Comparison of ENCODE assay signal across 8 cellular contexts in genomic region chr4:6926681-6927478, GRCh38. TPM values are rescaled to one million over a fixed set of nuclear protein-coding genes. Genes with fewer than 3 reads are reported as not detected.
DNase-seq lines count a peak whose midpoint lies in the region; ATAC-seq and TF ChIP-seq lines count a peak whose summit lies in the region.

No MANE protein-coding gene starts in this region.

- no peak for TF ChIP-seq POLR2A in NB4 (IDR thresholded peaks at IDR 0.05; ENCODE audit: extremely low read depth, insufficient read length)

- H3K4me3 ChIP-seq in NB4 (ENCODE audit: low read depth, low read length), result no peak overlapping the region

- intact Hi-C loops in left colon (cut with DNase I, micrococcal nuclease), result no loop called here

- TF ChIP-seq CTCF in NB4 (IDR thresholded peaks at IDR 0.05; ENCODE audit: low read depth, low read length), result no peak

- peak; percentile 66 for DNase-seq in NB4 (ENCODE audit: low read depth)
- DNase-seq in activated effector memory CD4-positive, alpha-beta T cell treated with Interleukin-2 at 50 U/mL for 16 hours, result peak; percentile 63
- peak; percentile 87 to 89 for DNase-seq in left colon
- DNase-seq in stimulated activated CD8-positive, alpha-beta memory T cell treated with anti-CD3 and anti-CD28 coated beads, Interleukin-4, amount 100 ng/mL, for 48 hours, result peak; percentile 57
- DNase-seq in NCI-H446 (lab: John Stamatoyannopoulos, UW), result no peak
- no peak for DNase-seq in inferior parietal cortex (ENCODE audit: extremely low spot score)
- no peak for DNase-seq in NCI-H2081 treated with DMSO at 0.1 percent for 48 hours (lab: John Stamatoyannopoulos, UW)

- peak; percentile 90 for ATAC-seq in left colon
- no peak for ATAC-seq in GM21367 (IDR thresholded peaks at IDR 0.05; ENCODE audit: unreplicated experiment)

RNA-seq across cellular contexts. Expression of gene TBC1D14, which starts 17.3 kb away (rescaled TPM):
- 10 to 100 TPM; 53.1 to 56.6 TPM for total RNA-seq in left colon

Comparison
In these comparisons a context has a peak if more than half of its experiments do, and no peak if none do; other contexts are left out.
1. DNase-seq: peak in NB4 (single experiment), activated effector memory CD4-positive, alpha-beta T cell treated with Interleukin-2 at 50 U/mL for 16 hours (single experiment), left colon (2 of 2) and stimulated activated CD8-positive, alpha-beta memory T cell treated with anti-CD3 and anti-CD28 coated beads, Interleukin-4, amount 100 ng/mL, for 48 hours (single experiment); none in NCI-H446 (0 of 2), inferior parietal cortex (single experiment) and NCI-H2081 treated with DMSO at 0.1 percent for 48 hours (single experiment).